9 cellular contexts compared by ENCODE assay signal in the genomic region with DNA sequence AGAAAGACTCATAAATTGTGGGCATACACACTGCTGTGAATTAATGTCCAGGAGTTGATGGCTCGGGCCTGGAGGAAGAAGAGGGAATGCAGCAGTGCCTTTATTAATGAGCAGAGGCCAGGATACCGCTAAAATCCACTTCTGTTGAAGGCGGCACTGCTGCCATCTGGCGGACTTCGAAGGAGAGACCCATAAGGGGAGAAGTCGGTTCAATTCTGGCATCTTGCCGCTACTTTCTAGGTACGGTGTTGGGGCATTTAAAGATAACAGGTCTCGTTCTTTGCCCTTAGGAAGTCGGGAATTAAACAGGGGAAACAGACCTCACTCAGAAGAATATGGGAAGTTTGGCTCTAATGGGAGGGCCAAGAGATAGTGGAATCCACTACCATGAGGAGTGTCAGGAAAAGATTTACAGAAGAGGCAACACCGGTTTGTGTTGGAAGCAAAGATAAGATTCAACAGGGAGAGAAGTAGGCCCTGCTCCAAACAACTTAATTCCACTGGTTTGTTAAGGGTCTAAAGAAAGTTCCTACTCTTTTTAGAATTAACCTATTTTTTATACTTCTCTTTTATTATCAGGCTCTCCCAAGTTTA.
A peak's percentile ranks its signal among the peaks of the same experiment; 100 is the strongest.
DNase-seq lines count a peak whose midpoint lies in the region; ATAC-seq and TF ChIP-seq lines count a peak whose summit lies in the region.
"Had no signal": no experiment of that assay in that cellular context is flagged by ENCODE, and none has a peak within 500 bp of the region (broad histone marks: within the 10 kb centered on the region; RNA-seq: fewer than 3 reads in every experiment).

No MANE protein-coding gene starts in this region.

- H3K79me2 ChIP-seq in KMS-11 (ENCODE audit: insufficient read depth, low read depth), result no peaks in the 10 kb centered on the region
- no peaks in the 10 kb centered on the region for H3K79me2 ChIP-seq in SU-DHL-6 (ENCODE audit: insufficient read depth, low read length)

- H4K91ac ChIP-seq in mesenchymal stem cell (ENCODE audit: low read length), result no peak overlapping the region

- H2BK5ac ChIP-seq in mesenchymal stem cell (ENCODE audit: low read depth, low read length, poor library complexity, severe bottlenecking), result no peak overlapping the region

- peaks cover 5% of the 10 kb centered on the region for H3K27me3 Mint-ChIP-seq in type B pancreatic cell

- peak; percentile 78 for ATAC-seq in GM21786 (IDR thresholded peaks at IDR 0.05; ENCODE audit: unreplicated experiment)
- ATAC-seq: effector memory CD8-positive, alpha-beta T cell had no signal

- no peaks in the 10 kb centered on the region for H3K36me3 Mint-ChIP-seq in type B pancreatic cell

- no peak overlapping the region for H4K8ac ChIP-seq in mesenchymal stem cell (ENCODE audit: low read length)

- intact Hi-C loops in colonic mucosa (cut with DNase I), result no loop called here

- no peak overlapping the region for H3K23ac ChIP-seq in mesenchymal stem cell (ENCODE audit: low read length in 2 of 2)

- no peak overlapping the region for H3K18ac ChIP-seq in mesenchymal stem cell (ENCODE audit: low read depth in 1 of 2, low read length in 2 of 2)

- no peak overlapping the region for H2AFZ ChIP-seq in KMS-11 (ENCODE audit: low read depth)
- H2AFZ ChIP-seq in SU-DHL-6 (ENCODE audit: low read depth, low read length, severe bottlenecking), result no peak overlapping the region
- H2AFZ ChIP-seq in mesenchymal stem cell (ENCODE audit: low read depth, low read length), result no peak overlapping the region

- no peak overlapping the region for H3K14ac ChIP-seq in mesenchymal stem cell (ENCODE audit: low read length in 2 of 2)

- H3K36me3 ChIP-seq in KMS-11 (ENCODE audit: insufficient read depth) (no peaks in the 10 kb centered on the region), SU-DHL-6 (ENCODE audit: low read length) (no peaks in the 10 kb centered on the region), colonic mucosa (no peaks in the 10 kb centered on the region), mesenchymal stem cell (ENCODE audit: control insufficient read depth in 1 of 2, insufficient read depth in 2 of 2, low read depth in 1 of 2, low read length in 2 of 2) (no peaks in the 10 kb centered on the region)

- H3K9ac ChIP-seq in KMS-11 (no peak overlapping the region), SU-DHL-6 (ENCODE audit: low read length) (no peak overlapping the region), colonic mucosa (ENCODE audit: low read depth in 2 of 2, low read length in 2 of 2) (no peak overlapping the region), mesenchymal stem cell (ENCODE audit: low read length) (no peak overlapping the region)

- no peaks in the 10 kb centered on the region for H3F3A ChIP-seq in SU-DHL-6 (ENCODE audit: insufficient read depth)

- H3K4me3 ChIP-seq in KMS-11 (IDR thresholded peaks at IDR 0.05; ENCODE audit: insufficient read depth, low read depth, low read length) (no peak overlapping the region), SU-DHL-6 (ENCODE audit: insufficient read depth, low read length, poor library complexity, severe bottlenecking) (no peak overlapping the region), colonic mucosa (no peak overlapping the region), mesenchymal stem cell (ENCODE audit: insufficient read depth in 1 of 2, low read depth in 1 of 2, low read length in 2 of 2) (no peak overlapping the region)

- no peaks in the 10 kb centered on the region for H3K4me1 ChIP-seq in KMS-11 (ENCODE audit: low read depth, poor library complexity, severe bottlenecking)
- no peaks in the 10 kb centered on the region for H3K4me1 ChIP-seq in colonic mucosa
- H3K4me1 ChIP-seq in mesenchymal stem cell (ENCODE audit: control insufficient read depth, insufficient read depth, low read depth, low read length), result no peaks in the 10 kb centered on the region

- peaks cover 5% of the 10 kb centered on the region for H3K4me1 Mint-ChIP-seq in type B pancreatic cell (ENCODE audit: unreplicated experiment)

- H3K4ac ChIP-seq in mesenchymal stem cell (ENCODE audit: low read depth in 1 of 2, low read length in 2 of 2), result no peak overlapping the region

- no peaks in the 10 kb centered on the region for H3K27me3 ChIP-seq in KMS-11 (ENCODE audit: insufficient read depth, low read depth)
- H3K27me3 ChIP-seq in SU-DHL-6 (ENCODE audit: low read length), result no peaks in the 10 kb centered on the region
- H3K27me3 ChIP-seq in colonic mucosa, result no peaks in the 10 kb centered on the region
- H3K27me3 ChIP-seq in mesenchymal stem cell (ENCODE audit: control insufficient read depth in 1 of 2, insufficient read depth in 1 of 2, low read length in 2 of 2), result no peaks in the 10 kb centered on the region

- H3K9me2 ChIP-seq in SU-DHL-6 (replicated peaks; ENCODE audit: insufficient read depth, low read length), result no peaks in the 10 kb centered on the region

- no peak overlapping the region for H3K27ac ChIP-seq in KMS-11
- H3K27ac ChIP-seq in SU-DHL-6 (ENCODE audit: low read depth, low read length), result no peak overlapping the region
- H3K27ac ChIP-seq in colonic mucosa, result no peak overlapping the region
- no peak overlapping the region for H3K27ac ChIP-seq in mesenchymal stem cell (ENCODE audit: low read length, poor library complexity, severe bottlenecking)

- H2BK120ac ChIP-seq in mesenchymal stem cell (ENCODE audit: low read depth, low read length), result no peak overlapping the region

- H3K4me2 ChIP-seq in KMS-11 (no peak overlapping the region), SU-DHL-6 (ENCODE audit: low read depth, low read length, poor library complexity, severe bottlenecking) (no peak overlapping the region), mesenchymal stem cell (ENCODE audit: low read length, poor library complexity, severe bottlenecking) (no peak overlapping the region)

- H4K20me1 ChIP-seq in KMS-11 (ENCODE audit: insufficient read depth) (no peaks in the 10 kb centered on the region), SU-DHL-6 (ENCODE audit: low read depth, low read length) (no peaks in the 10 kb centered on the region)

- DNase-seq in NK-92 treated with Interleukin-12 subunit alpha and Interleukin-12 subunit beta, amount 100 ng/mL, for 24 hours (lab: John Stamatoyannopoulos, UW), result peak; percentile 8
- DNase-seq in NK-92 (lab: John Stamatoyannopoulos, UW; ENCODE audit: unreplicated experiment), result no peak
- peak; percentile 35 for DNase-seq in colonic mucosa
- DNase-seq in mesenchymal stem cell, result peak; percentile 61
- DNase-seq in type B pancreatic cell (ENCODE audit: extremely low spot score, unreplicated experiment), result no peak

- peaks cover 5% of the 10 kb centered on the region for H3K9me3 Mint-ChIP-seq in type B pancreatic cell

- H3K4me3 Mint-ChIP-seq in type B pancreatic cell, result no peak overlapping the region
- H3K4me3 Mint-ChIP-seq: effector memory CD8-positive, alpha-beta T cell had no signal

- H2AK5ac ChIP-seq in mesenchymal stem cell (ENCODE audit: low read length, severe bottlenecking), result no peak overlapping the region

- TF ChIP-seq CTCF in KMS-11 (conservative IDR thresholded peaks at IDR 0.05; ENCODE audit: low read depth, low read length) (peak; percentile 33; the same call in 1 of the 2 replicates), SU-DHL-6 (IDR thresholded peaks at IDR 0.05; ENCODE audit: insufficient read depth, low read length, poor library complexity, severe bottlenecking) (peak; percentile 19), colonic mucosa (IDR thresholded peaks at IDR 0.05) (peak; percentile 43), type B pancreatic cell (conservative IDR thresholded peaks at IDR 0.05) (peak; percentile 83)

- 4% methylated on average over 10 of the region's 11 CpGs for WGBS in mesenchymal stem cell

- no peak overlapping the region for H3K27ac Mint-ChIP-seq in type B pancreatic cell
- H3K27ac Mint-ChIP-seq: effector memory CD8-positive, alpha-beta T cell had no signal

- H3K79me1 ChIP-seq in mesenchymal stem cell (replicated peaks; ENCODE audit: low read length, poor library complexity, severe bottlenecking), result no peaks in the 10 kb centered on the region

- H3K9me3 ChIP-seq in SU-DHL-6 (ENCODE audit: insufficient read depth, low read length), result no peaks in the 10 kb centered on the region
- no peaks in the 10 kb centered on the region for H3K9me3 ChIP-seq in colonic mucosa
- H3K9me3 ChIP-seq in mesenchymal stem cell (ENCODE audit: control insufficient read depth, low read length), result no peaks in the 10 kb centered on the region

- H2BK15ac ChIP-seq in mesenchymal stem cell (ENCODE audit: low read depth, poor library complexity, severe bottlenecking), result no peak overlapping the region

- no peak overlapping the region for H2BK12ac ChIP-seq in mesenchymal stem cell (ENCODE audit: low read length in 2 of 2)

Comparison
In these comparisons a context has a peak if more than half of its experiments do, and no peak if none do; other contexts are left out.
1. DNase-seq: peak in NK-92 treated with Interleukin-12 subunit alpha and Interleukin-12 subunit beta, amount 100 ng/mL, for 24 hours (single experiment), colonic mucosa (single experiment) and mesenchymal stem cell (single experiment); none in NK-92 (single experiment) and type B pancreatic cell (single experiment).
2. CTCF ChIP-seq: peak in every context shown above with its lines; median percentile 83 in type B pancreatic cell; 43 in colonic mucosa; 33 in KMS-11; 19 in SU-DHL-6.